Comparison of ENCODE assay signal across 1 cellular context in the genomic region with DNA sequence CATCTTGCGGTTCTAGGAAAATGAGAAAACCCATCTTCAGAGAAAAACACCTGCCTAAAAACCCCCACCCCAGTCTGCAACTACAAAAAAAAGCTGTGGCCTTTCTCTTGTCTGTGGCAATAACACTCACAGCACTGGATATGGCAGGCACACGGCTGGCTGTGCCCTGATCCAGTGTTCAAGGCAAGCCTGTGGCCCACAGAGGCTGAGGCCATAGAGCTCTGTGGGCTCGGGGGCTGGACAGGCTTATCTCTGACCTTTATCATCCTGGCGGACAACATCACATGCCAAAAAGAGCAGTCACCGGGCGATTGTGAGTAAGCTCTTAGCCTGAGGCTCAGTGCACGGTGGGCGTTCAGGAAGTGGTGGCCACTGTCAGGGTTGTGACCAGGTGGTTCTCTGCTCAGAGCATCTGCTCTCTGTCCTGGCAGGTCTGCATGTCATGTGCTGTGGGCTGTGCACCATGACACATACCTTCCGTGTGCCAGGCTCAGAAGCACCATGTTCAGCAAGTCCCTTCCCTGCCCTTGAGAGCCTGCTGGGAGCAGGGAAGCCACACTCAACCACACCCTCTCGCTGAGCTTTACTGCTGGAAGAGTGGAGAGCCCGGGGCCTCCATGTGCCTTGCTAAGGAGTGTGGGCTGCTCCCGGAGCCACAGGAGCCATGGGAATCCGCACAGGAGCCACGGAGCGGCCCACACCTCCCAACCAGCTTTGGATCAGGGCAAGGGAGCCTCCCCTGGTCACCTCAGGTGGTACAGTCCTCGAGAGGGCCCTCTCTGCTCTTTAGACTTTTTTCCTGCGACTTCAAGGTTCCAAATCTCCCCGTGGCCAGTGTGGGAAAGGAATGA.
A peak's percentile ranks its signal among the peaks of the same experiment; 100 is the strongest.
TF ChIP-seq lines count a peak whose summit lies in the region.

No MANE protein-coding gene starts in this region.

TF ChIP-seq in HEK293, 187 proteins besides CTCF, POLR2A, EP300 and RAD21 (continued from another document):
- peak; percentile 37; the same call in 1 of the 2 replicates for TF ChIP-seq EGR2 (tag by site-specific recombination; IDR thresholded peaks at IDR 0.05; ENCODE audit: low read depth)
- TF ChIP-seq, protein P1, sequence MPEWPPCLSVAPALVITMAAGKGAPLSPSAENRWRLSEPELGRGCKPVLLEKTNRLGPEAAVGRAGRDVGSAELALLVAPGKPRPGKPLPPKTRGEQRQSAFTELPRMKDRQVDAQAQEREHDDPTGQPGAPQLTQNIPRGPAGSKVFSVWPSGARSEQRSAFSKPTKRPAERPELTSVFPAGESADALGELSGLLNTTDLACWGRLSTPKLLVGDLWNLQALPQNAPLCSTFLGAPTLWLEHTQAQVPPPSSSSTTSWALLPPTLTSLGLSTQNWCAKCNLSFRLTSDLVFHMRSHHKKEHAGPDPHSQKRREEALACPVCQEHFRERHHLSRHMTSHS (tag by site-specific recombination; IDR thresholded peaks at IDR 0.05): no peak
- TF ChIP-seq ZNF140 (tag by site-specific recombination; IDR thresholded peaks at IDR 0.05): no peak
- TF ChIP-seq, protein P2, sequence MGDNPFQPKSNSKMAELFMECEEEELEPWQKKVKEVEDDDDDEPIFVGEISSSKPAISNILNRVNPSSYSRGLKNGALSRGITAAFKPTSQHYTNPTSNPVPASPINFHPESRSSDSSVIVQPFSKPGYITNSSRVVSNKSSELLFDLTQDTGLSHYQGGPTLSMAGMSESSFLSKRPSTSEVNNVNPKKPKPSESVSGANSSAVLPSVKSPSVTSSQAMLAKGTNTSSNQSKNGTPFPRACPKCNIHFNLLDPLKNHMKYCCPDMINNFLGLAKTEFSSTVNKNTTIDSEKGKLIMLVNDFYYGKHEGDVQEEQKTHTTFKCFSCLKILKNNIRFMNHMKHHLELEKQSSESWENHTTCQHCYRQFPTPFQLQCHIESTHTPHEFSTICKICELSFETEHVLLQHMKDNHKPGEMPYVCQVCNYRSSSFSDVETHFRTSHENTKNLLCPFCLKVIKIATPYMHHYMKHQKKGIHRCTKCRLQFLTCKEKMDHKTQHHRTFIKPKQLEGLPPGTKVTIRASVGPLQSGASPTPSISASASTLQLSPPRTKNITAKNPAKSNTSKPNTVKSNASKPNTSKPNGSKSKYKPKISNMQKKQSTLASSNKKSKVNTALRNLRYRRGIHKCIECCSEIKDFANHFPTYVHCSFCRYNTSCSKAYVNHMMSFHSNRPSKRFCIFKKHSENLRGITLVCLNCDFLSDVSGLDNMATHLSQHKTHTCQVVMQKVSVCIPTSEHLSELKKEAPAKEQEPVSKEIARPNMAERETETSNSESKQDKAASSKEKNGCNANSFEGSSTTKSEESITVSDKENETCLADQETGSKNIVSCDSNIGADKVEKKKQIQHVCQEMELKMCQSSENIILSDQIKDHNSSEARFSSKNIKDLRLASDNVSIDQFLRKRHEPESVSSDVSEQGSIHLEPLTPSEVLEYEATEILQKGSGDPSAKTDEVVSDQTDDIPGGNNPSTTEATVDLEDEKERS (tag by site-specific recombination; IDR thresholded peaks at IDR 0.05): no peak
- no peak for TF ChIP-seq ZNF768 (tag by site-specific recombination; IDR thresholded peaks at IDR 0.05)
- 0 out of 2 replicates have a peak, but pooled peaks have one; percentile 21 for TF ChIP-seq KLF9 (tag by site-specific recombination; IDR thresholded peaks at IDR 0.05; ENCODE audit: low read depth)
- TF ChIP-seq, protein P3, sequence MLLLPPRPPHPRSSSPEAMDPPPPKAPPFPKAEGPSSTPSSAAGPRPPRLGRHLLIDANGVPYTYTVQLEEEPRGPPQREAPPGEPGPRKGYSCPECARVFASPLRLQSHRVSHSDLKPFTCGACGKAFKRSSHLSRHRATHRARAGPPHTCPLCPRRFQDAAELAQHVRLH (tag by site-specific recombination; IDR thresholded peaks at IDR 0.05): no peak
- 0 out of 2 replicates have a peak, but pooled peaks have one; percentile 34 for TF ChIP-seq ZFHX2 (tag by site-specific recombination; conservative IDR thresholded peaks at IDR 0.05)
- peak; percentile 73 for TF ChIP-seq OSR2 (tag by site-specific recombination; IDR thresholded peaks at IDR 0.05)
- TF ChIP-seq, protein P4, sequence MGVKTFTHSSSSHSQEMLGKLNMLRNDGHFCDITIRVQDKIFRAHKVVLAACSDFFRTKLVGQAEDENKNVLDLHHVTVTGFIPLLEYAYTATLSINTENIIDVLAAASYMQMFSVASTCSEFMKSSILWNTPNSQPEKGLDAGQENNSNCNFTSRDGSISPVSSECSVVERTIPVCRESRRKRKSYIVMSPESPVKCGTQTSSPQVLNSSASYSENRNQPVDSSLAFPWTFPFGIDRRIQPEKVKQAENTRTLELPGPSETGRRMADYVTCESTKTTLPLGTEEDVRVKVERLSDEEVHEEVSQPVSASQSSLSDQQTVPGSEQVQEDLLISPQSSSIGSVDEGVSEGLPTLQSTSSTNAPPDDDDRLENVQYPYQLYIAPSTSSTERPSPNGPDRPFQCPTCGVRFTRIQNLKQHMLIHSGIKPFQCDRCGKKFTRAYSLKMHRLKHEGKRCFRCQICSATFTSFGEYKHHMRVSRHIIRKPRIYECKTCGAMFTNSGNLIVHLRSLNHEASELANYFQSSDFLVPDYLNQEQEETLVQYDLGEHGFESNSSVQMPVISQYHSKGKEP (tag by site-specific recombination; IDR thresholded peaks at IDR 0.05): no peak
- TF ChIP-seq ZNF624 (tag by site-specific recombination; IDR thresholded peaks at IDR 0.05): no peak
- no peak for TF ChIP-seq ZNF843 (tag by site-specific recombination; IDR thresholded peaks at IDR 0.05)
- TF ChIP-seq, protein P5, sequence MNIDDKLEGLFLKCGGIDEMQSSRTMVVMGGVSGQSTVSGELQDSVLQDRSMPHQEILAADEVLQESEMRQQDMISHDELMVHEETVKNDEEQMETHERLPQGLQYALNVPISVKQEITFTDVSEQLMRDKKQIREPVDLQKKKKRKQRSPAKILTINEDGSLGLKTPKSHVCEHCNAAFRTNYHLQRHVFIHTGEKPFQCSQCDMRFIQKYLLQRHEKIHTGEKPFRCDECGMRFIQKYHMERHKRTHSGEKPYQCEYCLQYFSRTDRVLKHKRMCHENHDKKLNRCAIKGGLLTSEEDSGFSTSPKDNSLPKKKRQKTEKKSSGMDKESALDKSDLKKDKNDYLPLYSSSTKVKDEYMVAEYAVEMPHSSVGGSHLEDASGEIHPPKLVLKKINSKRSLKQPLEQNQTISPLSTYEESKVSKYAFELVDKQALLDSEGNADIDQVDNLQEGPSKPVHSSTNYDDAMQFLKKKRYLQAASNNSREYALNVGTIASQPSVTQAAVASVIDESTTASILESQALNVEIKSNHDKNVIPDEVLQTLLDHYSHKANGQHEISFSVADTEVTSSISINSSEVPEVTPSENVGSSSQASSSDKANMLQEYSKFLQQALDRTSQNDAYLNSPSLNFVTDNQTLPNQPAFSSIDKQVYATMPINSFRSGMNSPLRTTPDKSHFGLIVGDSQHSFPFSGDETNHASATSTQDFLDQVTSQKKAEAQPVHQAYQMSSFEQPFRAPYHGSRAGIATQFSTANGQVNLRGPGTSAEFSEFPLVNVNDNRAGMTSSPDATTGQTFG (tag by site-specific recombination; IDR thresholded peaks at IDR 0.05; ENCODE audit: borderline replicate concordance): no peak
- TF ChIP-seq ZNF473 (tag by site-specific recombination; IDR thresholded peaks at IDR 0.05): no peak
- TF ChIP-seq ZSCAN30 (tag by site-specific recombination; IDR thresholded peaks at IDR 0.05): no peak
- no peak for TF ChIP-seq ZNF394 (tag by site-specific recombination; IDR thresholded peaks at IDR 0.05; ENCODE audit: borderline replicate concordance)
- peak; percentile 61 for TF ChIP-seq ZIC2 (tag by site-specific recombination; IDR thresholded peaks at IDR 0.05)
- peak; percentile 88; the same call in 1 of the 2 replicates for TF ChIP-seq ZBTB17 (tag by site-specific recombination; IDR thresholded peaks at IDR 0.05)
- TF ChIP-seq ZNF416 (tag by site-specific recombination; IDR thresholded peaks at IDR 0.05): no peak
- TF ChIP-seq ZNF175 (tag by site-specific recombination; IDR thresholded peaks at IDR 0.05): no peak
- TF ChIP-seq, protein P6, sequence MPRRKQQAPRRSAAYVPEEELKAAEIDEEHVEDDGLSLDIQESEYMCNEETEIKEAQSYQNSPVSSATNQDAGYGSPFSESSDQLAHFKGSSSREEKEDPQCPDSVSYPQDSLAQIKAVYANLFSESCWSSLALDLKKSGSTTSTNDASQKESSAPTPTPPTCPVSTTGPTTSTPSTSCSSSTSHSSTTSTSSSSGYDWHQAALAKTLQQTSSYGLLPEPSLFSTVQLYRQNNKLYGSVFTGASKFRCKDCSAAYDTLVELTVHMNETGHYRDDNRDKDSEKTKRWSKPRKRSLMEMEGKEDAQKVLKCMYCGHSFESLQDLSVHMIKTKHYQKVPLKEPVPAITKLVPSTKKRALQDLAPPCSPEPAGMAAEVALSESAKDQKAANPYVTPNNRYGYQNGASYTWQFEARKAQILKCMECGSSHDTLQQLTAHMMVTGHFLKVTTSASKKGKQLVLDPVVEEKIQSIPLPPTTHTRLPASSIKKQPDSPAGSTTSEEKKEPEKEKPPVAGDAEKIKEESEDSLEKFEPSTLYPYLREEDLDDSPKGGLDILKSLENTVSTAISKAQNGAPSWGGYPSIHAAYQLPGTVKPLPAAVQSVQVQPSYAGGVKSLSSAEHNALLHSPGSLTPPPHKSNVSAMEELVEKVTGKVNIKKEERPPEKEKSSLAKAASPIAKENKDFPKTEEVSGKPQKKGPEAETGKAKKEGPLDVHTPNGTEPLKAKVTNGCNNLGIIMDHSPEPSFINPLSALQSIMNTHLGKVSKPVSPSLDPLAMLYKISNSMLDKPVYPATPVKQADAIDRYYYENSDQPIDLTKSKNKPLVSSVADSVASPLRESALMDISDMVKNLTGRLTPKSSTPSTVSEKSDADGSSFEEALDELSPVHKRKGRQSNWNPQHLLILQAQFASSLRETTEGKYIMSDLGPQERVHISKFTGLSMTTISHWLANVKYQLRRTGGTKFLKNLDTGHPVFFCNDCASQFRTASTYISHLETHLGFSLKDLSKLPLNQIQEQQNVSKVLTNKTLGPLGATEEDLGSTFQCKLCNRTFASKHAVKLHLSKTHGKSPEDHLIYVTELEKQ (tag by site-specific recombination; IDR thresholded peaks at IDR 0.05; ENCODE audit: borderline replicate concordance): no peak
- TF ChIP-seq ZNF600 (tag by site-specific recombination; IDR thresholded peaks at IDR 0.05): peak; percentile 77
- TF ChIP-seq ZNF133 (tag by site-specific recombination; IDR thresholded peaks at IDR 0.05): no peak
- no peak for TF ChIP-seq ZNF19 (tag by site-specific recombination; IDR thresholded peaks at IDR 0.05; ENCODE audit: low read depth)
- 0 out of 2 replicates have a peak, but pooled peaks have one; percentile 12 for TF ChIP-seq ZBTB8A (tag by site-specific recombination; IDR thresholded peaks at IDR 0.05)
